ENCODE assay signal across 8 cellular contexts in the genomic region with DNA sequence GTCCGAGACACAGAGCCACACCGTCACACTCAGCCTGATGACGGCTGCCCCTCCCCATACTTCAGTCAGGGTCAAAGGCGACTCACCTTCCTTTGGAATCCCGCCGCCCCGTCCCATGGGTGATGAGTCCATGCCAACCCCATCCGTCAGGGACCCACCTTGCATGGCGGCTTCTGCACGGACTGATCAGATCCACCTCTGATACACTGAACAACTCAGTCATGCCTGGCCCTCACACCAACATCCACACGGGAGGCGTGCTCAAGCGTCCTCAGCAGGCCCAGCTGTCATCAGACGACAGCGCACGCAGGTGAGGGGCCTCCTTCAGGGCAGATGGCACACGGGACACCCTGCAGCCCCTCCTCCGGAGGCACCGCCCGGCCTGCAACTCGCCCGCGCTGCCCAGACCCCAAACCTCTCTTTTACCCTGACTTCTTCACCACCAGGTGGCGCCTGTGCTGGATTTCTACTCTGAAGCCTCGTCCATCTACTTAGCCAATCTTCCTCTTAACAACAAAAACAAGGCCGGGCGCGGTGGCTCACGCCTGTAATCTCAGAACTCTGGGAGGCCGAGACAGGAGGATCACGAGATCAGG.
DNase-seq lines count a peak whose midpoint lies in the region; ATAC-seq and TF ChIP-seq lines count a peak whose summit lies in the region.

No MANE protein-coding gene starts in this region.

- 0 out of 2 replicates have a peak, but pooled peaks cover 5% of the 10 kb centered on the region for H4K20me1 ChIP-seq in OCI-LY3 (ENCODE audit: insufficient read depth, low read length)

- H3K4me3 ChIP-seq in OCI-LY3 (ENCODE audit: low read length) (no peak overlapping the region), astrocyte of the cerebellum (ENCODE audit: low read depth, low read length) (no peak overlapping the region), thoracic aorta (no peak overlapping the region)

- H3K9ac ChIP-seq in OCI-LY3 (ENCODE audit: low read length) = no peak overlapping the region

- no peak overlapping the region for H3K27ac ChIP-seq in OCI-LY3 (ENCODE audit: low read length)
- H3K27ac ChIP-seq in thoracic aorta = no peak overlapping the region

- H3K27me3 ChIP-seq in OCI-LY3 (ENCODE audit: low read depth, low read length) = no peaks in the 10 kb centered on the region
- no peaks in the 10 kb centered on the region for H3K27me3 ChIP-seq in thoracic aorta (replicated peaks; ENCODE audit: insufficient read depth)

- H3K4me1 ChIP-seq in OCI-LY3 (ENCODE audit: low read length) (no peaks in the 10 kb centered on the region), thoracic aorta (ENCODE audit: control insufficient read depth in 1 of 2, low read depth in 2 of 2) (no peaks in the 10 kb centered on the region)

- no peak overlapping the region for H3K4me2 ChIP-seq in OCI-LY3 (ENCODE audit: low read length)

- in situ Hi-C loops in astrocyte of the cerebellum (cut with HindIII; ENCODE audit: low sequenced_read_pairs) = no loop called here

- DNase-seq in AG20443 (ENCODE audit: low spot score) (peak; percentile 70), astrocyte of the cerebellum (ENCODE audit: low read depth) (no peak), iris pigment epithelial cell (ENCODE audit: low read depth) (peak; percentile 63), thoracic aorta (ENCODE audit: low spot score) (peak; percentile 51)

- no peak overlapping the region for H2AFZ ChIP-seq in OCI-LY3 (ENCODE audit: low read depth, low read length)

- ATAC-seq in GM18511 (IDR thresholded peaks at IDR 0.05; ENCODE audit: unreplicated experiment) = peak; percentile 44
- ATAC-seq in thoracic aorta (ENCODE audit: insufficient number of reproducible peaks, low FRiP score, low read depth) = no peak
- no peak for ATAC-seq in HG03432 (IDR thresholded peaks at IDR 0.05; ENCODE audit: unreplicated experiment)
- ATAC-seq in GM19452 (IDR thresholded peaks at IDR 0.05; ENCODE audit: unreplicated experiment) = no peak

- H3K79me2 ChIP-seq in OCI-LY3 (ENCODE audit: low read length) = no peaks in the 10 kb centered on the region

- TF ChIP-seq CTCF in OCI-LY3 (IDR thresholded peaks at IDR 0.05; ENCODE audit: low read depth, low read length) (peak; percentile 64), astrocyte of the cerebellum (IDR thresholded peaks at IDR 0.05; ENCODE audit: low read depth, low read length, missing control alignments) (peak; percentile 48), thoracic aorta (IDR thresholded peaks at IDR 0.05) (peak; percentile 77)

- H3K9me3 ChIP-seq in OCI-LY3 (ENCODE audit: insufficient read depth, low read length) (no peaks in the 10 kb centered on the region), thoracic aorta (no peaks in the 10 kb centered on the region)

- H3K36me3 ChIP-seq in OCI-LY3 (replicated peaks; ENCODE audit: low read depth, low read length) (no peaks in the 10 kb centered on the region), thoracic aorta (no peaks in the 10 kb centered on the region)
